Comparison of ENCODE assay signal across 16 cellular contexts in genomic region chr17:62617894-62618472, GRCh38. TPM values are rescaled to one million over a fixed set of nuclear protein-coding genes. Genes with fewer than 3 reads are reported as not detected.
DNase-seq lines count a peak whose midpoint lies in the region; ATAC-seq and TF ChIP-seq lines count a peak whose summit lies in the region.
"Had no signal": no experiment of that assay in that cellular context is flagged by ENCODE, and none has a peak within 500 bp of the region (broad histone marks: within the 10 kb centered on the region; RNA-seq: fewer than 3 reads in every experiment).

No MANE protein-coding gene starts in this region.

- H3K9ac ChIP-seq in HCT116 (ENCODE audit: low read length) = no peak overlapping the region

- H3K4me3 Mint-ChIP-seq in T-helper 17 cell (no peak overlapping the region), neural crest cell (peak overlapping the region; percentile 6), immature natural killer cell (no peak overlapping the region)
- H3K4me3 Mint-ChIP-seq: stimulated activated naive CD8-positive, alpha-beta T cell treated with anti-CD3 and anti-CD28 coated beads, Interleukin-15, Interleukin-2, amounts not matched to agents 100 ng/mL and 50 ng/mL, for 24 hours had no signal

- no peaks in the 10 kb centered on the region for H3K9me2 ChIP-seq in HCT116 (ENCODE audit: insufficient read depth)

- H3K27me3 ChIP-seq in HCT116 (ENCODE audit: insufficient read depth, low read length) (no peaks in the 10 kb centered on the region), A673 (replicated peaks; ENCODE audit: insufficient read depth, low read depth, low read length, poor library complexity) (no peaks in the 10 kb centered on the region)
- H3K27me3 ChIP-seq: esophagus muscularis mucosa, right lobe of liver had no signal

- no peak for TF ChIP-seq RAD21 in HCT116 (IDR thresholded peaks at IDR 0.05; ENCODE audit: low read depth)

- POLR2A ChIA-PET in HCT116 (lab: Charles Lee) (no interaction called here), A673 (lab: Charles Lee; ENCODE audit: low non-redundant PET) (no interaction called here)

- no peak overlapping the region for H2AFZ ChIP-seq in HCT116 (ENCODE audit: low read depth, low read length, poor library complexity, severe bottlenecking)

- intact Hi-C loops in HCT116 (cut with micrococcal nuclease) = no loop called here
- intact Hi-C loops in A673 (cut with micrococcal nuclease; ENCODE audit: unreplicated experiment) = no loop called here

- no peaks in the 10 kb centered on the region for H3K79me2 ChIP-seq in HCT116 (ENCODE audit: insufficient read depth, low read length)

- no peak overlapping the region for H3K4me2 ChIP-seq in HCT116 (ENCODE audit: low read length)

- H3K9me3 Mint-ChIP-seq in neural crest cell (no peaks in the 10 kb centered on the region), immature natural killer cell (no peaks in the 10 kb centered on the region)
- H3K9me3 Mint-ChIP-seq: stimulated activated naive CD8-positive, alpha-beta T cell treated with anti-CD3 and anti-CD28 coated beads, Interleukin-15, Interleukin-2, amounts not matched to agents 100 ng/mL and 50 ng/mL, for 24 hours had no signal

- no peak for TF ChIP-seq POLR2A in HCT116 (IDR thresholded peaks at IDR 0.05; ENCODE audit: borderline replicate concordance, extremely low read depth, insufficient read depth, insufficient read length)

- H3K4me1 Mint-ChIP-seq in T-helper 17 cell (peaks cover 2% of the 10 kb centered on the region), neural crest cell (peaks cover 24% of the 10 kb centered on the region), immature natural killer cell (no peaks in the 10 kb centered on the region)

- BruUV-seq in HCT116 (replicated peaks; lab: Mats Ljungman, UMichigan) (no TSS peak), A673 (replicated peaks; lab: Mats Ljungman, UMichigan) (no TSS peak)

- H3K27ac Mint-ChIP-seq in T-helper 17 cell (peak overlapping the region; percentile 77), neural crest cell (ENCODE audit: unreplicated experiment) (peak overlapping the region; percentile 84), immature natural killer cell (no peak overlapping the region)
- H3K27ac Mint-ChIP-seq: stimulated activated naive CD8-positive, alpha-beta T cell treated with anti-CD3 and anti-CD28 coated beads, Interleukin-15, Interleukin-2, amounts not matched to agents 100 ng/mL and 50 ng/mL, for 24 hours had no signal

- no peaks in the 10 kb centered on the region for H3K27me3 Mint-ChIP-seq in T-helper 17 cell
- no peaks in the 10 kb centered on the region for H3K27me3 Mint-ChIP-seq in neural crest cell (ENCODE audit: low read depth)
- peaks cover 0 to 6% (median 6%) of the 10 kb centered on the region in 3 donors for H3K27me3 Mint-ChIP-seq in immature natural killer cell (ENCODE audit: low read depth in 3 of 3)
- H3K27me3 Mint-ChIP-seq: stimulated activated naive CD8-positive, alpha-beta T cell treated with anti-CD3 and anti-CD28 coated beads, Interleukin-15, Interleukin-2, amounts not matched to agents 100 ng/mL and 50 ng/mL, for 24 hours had no signal

- H3K27ac ChIP-seq in HCT116 (ENCODE audit: low read depth, low read length) (no peak overlapping the region), A673 (ENCODE audit: low read depth, low read length, poor library complexity, severe bottlenecking) (no peak overlapping the region)
- H3K27ac ChIP-seq: right lobe of liver had no signal

- peaks cover 5% of the 10 kb centered on the region for H3K36me3 Mint-ChIP-seq in T-helper 17 cell (ENCODE audit: low read depth)
- peaks cover 6% of the 10 kb centered on the region for H3K36me3 Mint-ChIP-seq in neural crest cell (ENCODE audit: low read depth)
- H3K36me3 Mint-ChIP-seq in immature natural killer cell = peaks cover 10 to 22% (median 13%) of the 10 kb centered on the region in 3 donors

- DNase-seq in HCT116 (ENCODE audit: low read depth, low spot score) (no peak), T-helper 17 cell (no peak), fibroblast of mammary gland (ENCODE audit: low read depth) (peak; percentile 63), neural crest cell (ENCODE audit: low read depth, low spot score) (no peak), omental fat pad (ENCODE audit: low spot score) (no peak), kidney tubule cell (ENCODE audit: low spot score) (no peak), A673 (ENCODE audit: low spot score) (no peak), immature natural killer cell (no peak)
- DNase-seq: activated gamma-delta T cell treated with Interleukin-2 at 50 U/mL for 16 hours; central memory CD4-positive, alpha-beta T cell; NCI-H1417 treated with DMSO at 0.1 percent for 48 hours; NCI-H526 treated with DMSO at 0.1 percent for 48 hours; RPMI8226 had no signal

- H3K4me1 ChIP-seq in HCT116 (ENCODE audit: control insufficient read depth in 1 of 2, insufficient read depth in 2 of 2, low read length in 2 of 2) = no peaks in the 10 kb centered on the region
- H3K4me1 ChIP-seq in A673 (ENCODE audit: insufficient read depth, low read length, poor library complexity, severe bottlenecking) = no peaks in the 10 kb centered on the region
- H3K4me1 ChIP-seq: right lobe of liver had no signal

- CTCF ChIA-PET in HCT116 (lab: Charles Lee) = no interaction called here
- CTCF ChIA-PET in A673 (lab: Charles Lee) = no interaction called here

- H3K36me3 ChIP-seq in HCT116 (ENCODE audit: control insufficient read depth in 1 of 2, insufficient read depth in 2 of 2, low read length in 2 of 2) = peaks cover 4 to 11% of the 10 kb centered on the region in 2 experiments; a peak in 2 of 4 replicates
- no peaks in the 10 kb centered on the region for H3K36me3 ChIP-seq in A673 (ENCODE audit: insufficient read depth, low read length, poor library complexity, severe bottlenecking)

- no peaks in the 10 kb centered on the region for H3K9me3 ChIP-seq in HCT116 (ENCODE audit: control insufficient read depth in 1 of 2, insufficient read depth in 1 of 2, low read depth in 1 of 2, low read length in 2 of 2)
- no peaks in the 10 kb centered on the region for H3K9me3 ChIP-seq in T-helper 17 cell (ENCODE audit: control insufficient read depth, low read length, poor library complexity, severe bottlenecking)
- no peaks in the 10 kb centered on the region for H3K9me3 ChIP-seq in A673 (ENCODE audit: low read depth, low read length, poor library complexity, severe bottlenecking)
- H3K9me3 ChIP-seq: esophagus muscularis mucosa, right lobe of liver had no signal

- TF ChIP-seq CTCF in HCT116 (IDR thresholded peaks at IDR 0.05 in 2 of 3, conservative IDR thresholded peaks at IDR 0.05 in 1 of 3; ENCODE audit: borderline replicate concordance in 1 of 3, insufficient read depth in 1 of 3, low read depth in 2 of 3, low read length in 2 of 3) (no peak), fibroblast of mammary gland (conservative IDR thresholded peaks at IDR 0.05; ENCODE audit: control insufficient read depth, insufficient read depth, low read depth, low read length) (no peak), neural crest cell (conservative IDR thresholded peaks at IDR 0.05) (no peak), omental fat pad (IDR thresholded peaks at IDR 0.05) (no peak), A673 (conservative IDR thresholded peaks at IDR 0.05; ENCODE audit: low read depth, low read length) (no peak)

- RAD21 ChIA-PET in HCT116 (lab: Charles Lee; ENCODE audit: low non-redundant PET in 1 of 2, low total read pairs in 2 of 2, uncharacterized antibody in 2 of 2, unreplicated experiment in 2 of 2) = no interaction called here

- ATAC-seq in HCT116 = peak; percentile 31
- ATAC-seq in T-helper 17 cell = no peak
- ATAC-seq in omental fat pad (ENCODE audit: low FRiP score) = no peak

- H3K4me3 ChIP-seq in HCT116 (replicated peaks in 1 of 2; ENCODE audit: low read depth in 1 of 2, low read length in 2 of 2) (no peak overlapping the region), fibroblast of mammary gland (ENCODE audit: control insufficient read depth, low read depth, low read length) (no peak overlapping the region), A673 (ENCODE audit: low read depth, low read length, poor library complexity, severe bottlenecking) (no peak overlapping the region)
- H3K4me3 ChIP-seq: esophagus muscularis mucosa, right lobe of liver had no signal

- H4K20me1 ChIP-seq in HCT116 (ENCODE audit: insufficient read depth) = no peaks in the 10 kb centered on the region

TF ChIP-seq in HCT116, 20 proteins besides CTCF, POLR2A, EP300 and RAD21 (continues in another document):
- TF ChIP-seq ZFX (IDR thresholded peaks at IDR 0.05) (no peak), ELF1 (IDR thresholded peaks at IDR 0.05; ENCODE audit: borderline replicate concordance, low read depth) (no peak), SRF (IDR thresholded peaks at IDR 0.05; ENCODE audit: low read depth) (no peak), ZNF274 (IDR thresholded peaks at IDR 0.05; ENCODE audit: low read depth, low read length) (no peak), TCF7L2 (IDR thresholded peaks at IDR 0.05; ENCODE audit: borderline replicate concordance, extremely low read depth, insufficient read depth, insufficient read length) (no peak), ATF3 (IDR thresholded peaks at IDR 0.05) (no peak), YY1 (IDR thresholded peaks at IDR 0.05; ENCODE audit: extremely low read depth, insufficient replicate concordance, low read depth, low read length) (no peak), MAX (IDR thresholded peaks at IDR 0.05) (no peak), POLR2AphosphoS5 (IDR thresholded peaks at IDR 0.05; ENCODE audit: low read depth, low read length) (no peak), EZH2phosphoT487 (IDR thresholded peaks at IDR 0.05; ENCODE audit: borderline replicate concordance) (no peak), CEBPB (IDR thresholded peaks at IDR 0.05; ENCODE audit: low read depth) (no peak)

RNA-seq across cellular contexts. Expression of gene MRC2, which starts 9.5 kb away (rescaled TPM):
- total RNA-seq in HCT116 (2021; ENCODE audit: unreplicated experiment) = 10.7 TPM
- polyA plus RNA-seq in HCT116 (2012) = 10.1 and 13.7 TPM in 2 replicates
- total RNA-seq in T-helper 17 cell = 1 to 10 TPM; 4.3 to 4.4 TPM
- total RNA-seq in neural crest cell = 28.2 and 30.7 TPM in 2 replicates
- total RNA-seq in omental fat pad = 10 to 100 TPM; 21.3 to 82.4 (median 30.8) TPM
- total RNA-seq in A673 (2021) = 34.3 and 57.1 TPM in 2 replicates
- not detected for polyA plus RNA-seq in immature natural killer cell

Comparison
In these comparisons a context has a peak if more than half of its experiments do, and no peak if none do; other contexts are left out.
1. H3K27ac Mint-ChIP-seq: peak in T-helper 17 cell (single experiment) and neural crest cell (single experiment); none in immature natural killer cell (0 of 6).